In genomic region chr1:31570906-31571305, GRCh38 we compare ENCODE assay signal across 16 cellular contexts. TPM values are rescaled to one million over a fixed set of nuclear protein-coding genes. Genes with fewer than 3 reads are reported as not detected.
DNase-seq lines count a peak whose midpoint lies in the region; ATAC-seq and TF ChIP-seq lines count a peak whose summit lies in the region.
"Had no signal": no experiment of that assay in that cellular context is flagged by ENCODE, and none has a peak within 500 bp of the region (broad histone marks: within the 10 kb centered on the region; RNA-seq: fewer than 3 reads in every experiment).

No MANE protein-coding gene starts in this region.

- H3K9me3 ChIP-seq in BLaER1 treated with 17β-estradiol and CSF1 and Interleukin-3, amounts not matched to agents 10 nM and 100 nM (replicated peaks in 1 of 11): no peaks in the 10 kb centered on the region

- H3K4me1 Mint-ChIP-seq in HFFc6 (ENCODE audit: low read depth): peaks cover 81% of the 10 kb centered on the region
- H3K4me1 Mint-ChIP-seq in progenitor cell of endocrine pancreas (ENCODE audit: low read depth): peaks cover 18% of the 10 kb centered on the region
- H3K4me1 Mint-ChIP-seq: CD4-positive, CD25-positive, alpha-beta regulatory T cell had no signal

- peaks cover 0 to under 1% (median 0%) of the 10 kb centered on the region in 11 experiments; a peak in 1 of 22 replicates for H3K27me3 ChIP-seq in BLaER1 treated with 17β-estradiol and CSF1 and Interleukin-3, amounts not matched to agents 10 nM and 100 nM

- no peaks in the 10 kb centered on the region for H3K36me3 ChIP-seq in BLaER1 treated with 17β-estradiol and CSF1 and Interleukin-3, amounts not matched to agents 10 nM and 100 nM

- H3K9ac ChIP-seq in BLaER1 treated with 17β-estradiol and CSF1 and Interleukin-3, amounts not matched to agents 10 nM and 100 nM: no peak overlapping the region

- TF ChIP-seq CTCF in HFFc6 (IDR thresholded peaks at IDR 0.05) (no peak), epithelial cell of esophagus (IDR thresholded peaks at IDR 0.05; ENCODE audit: insufficient read depth, low read depth, low read length, missing control alignments) (no peak), progenitor cell of endocrine pancreas (IDR thresholded peaks at IDR 0.05; ENCODE audit: unreplicated experiment) (no peak)

- peak overlapping the region in 5 of 11 experiments; percentile 1 to 47 (median 16); a peak in 4 of 22 replicates for H3K27ac ChIP-seq in BLaER1 treated with 17β-estradiol and CSF1 and Interleukin-3, amounts not matched to agents 10 nM and 100 nM

- H3K9me3 Mint-ChIP-seq in HFFc6: no peaks in the 10 kb centered on the region
- no peaks in the 10 kb centered on the region for H3K9me3 Mint-ChIP-seq in progenitor cell of endocrine pancreas (ENCODE audit: low read depth)
- H3K9me3 Mint-ChIP-seq: CD4-positive, CD25-positive, alpha-beta regulatory T cell had no signal

- H3K27ac Mint-ChIP-seq in HFFc6 (peak overlapping the region; percentile 20), progenitor cell of endocrine pancreas (peak overlapping the region; percentile 35)
- H3K27ac Mint-ChIP-seq: CD4-positive, CD25-positive, alpha-beta regulatory T cell had no signal

- H3K36me3 Mint-ChIP-seq in HFFc6 (ENCODE audit: low read depth): no peaks in the 10 kb centered on the region
- no peaks in the 10 kb centered on the region for H3K36me3 Mint-ChIP-seq in progenitor cell of endocrine pancreas (ENCODE audit: insufficient read depth)
- H3K36me3 Mint-ChIP-seq: CD4-positive, CD25-positive, alpha-beta regulatory T cell had no signal

- H3K4me3 Mint-ChIP-seq in HFFc6 (0 out of 2 replicates have a peak overlapping the region, but pooled peaks have one; percentile 1), progenitor cell of endocrine pancreas (ENCODE audit: low read depth) (no peak overlapping the region)
- H3K4me3 Mint-ChIP-seq: CD4-positive, CD25-positive, alpha-beta regulatory T cell had no signal

- DNase-seq in HFFc6 (peak; percentile 53), epithelial cell of esophagus (ENCODE audit: low read depth) (peak; percentile 60), progenitor cell of endocrine pancreas (ENCODE audit: low spot score, unreplicated experiment) (no peak), DMS153 treated with DMSO at 0.1 percent for 48 hours (lab: John Stamatoyannopoulos, UW; ENCODE audit: unreplicated experiment) (no peak), UCSD-AML1 (lab: John Stamatoyannopoulos, UW; ENCODE audit: unreplicated experiment) (no peak)
- DNase-seq in stimulated activated CD4-positive, alpha-beta T cell treated with anti-CD3 and anti-CD28 coated beads, Interleukin-4, amount 100 ng/mL, for 4 hours: no peak
- DNase-seq: CD4-positive, CD25-positive, alpha-beta regulatory T cell; NCI-H1092 treated with DMSO at 0.1 percent for 48 hours; NCI-H1694 treated with DMSO at 0.1 percent for 48 hours; NCI-H510A had no signal

- peaks cover 39 to 65% (median 57%) of the 10 kb centered on the region in 10 experiments for H3K4me1 ChIP-seq in BLaER1 treated with 17β-estradiol and CSF1 and Interleukin-3, amounts not matched to agents 10 nM and 100 nM

- H3K27me3 Mint-ChIP-seq in HFFc6 (ENCODE audit: insufficient read depth) (no peaks in the 10 kb centered on the region), progenitor cell of endocrine pancreas (peaks cover 11% of the 10 kb centered on the region)

- H3K4me2 ChIP-seq in BLaER1 treated with 17β-estradiol and CSF1 and Interleukin-3, amounts not matched to agents 10 nM and 100 nM: peak overlapping the region; percentile 36 to 72 (median 58); a peak in 21 of 22 replicates

- H3K4me3 ChIP-seq in BLaER1 treated with 17β-estradiol and CSF1 and Interleukin-3, amounts not matched to agents 10 nM and 100 nM: no peak overlapping the region
- no peak overlapping the region for H3K4me3 ChIP-seq in epithelial cell of esophagus (ENCODE audit: low read length)
- H3K4me3 ChIP-seq: K562 had no signal

- no peak for ATAC-seq in GM18517 (IDR thresholded peaks at IDR 0.05; ENCODE audit: unreplicated experiment)
- ATAC-seq: HCT116, K562 had no signal

- peaks cover 0 to 17% (median 0%) of the 10 kb centered on the region in 11 experiments; a peak in 1 of 22 replicates for H4K20me1 ChIP-seq in BLaER1 treated with 17β-estradiol and CSF1 and Interleukin-3, amounts not matched to agents 10 nM and 100 nM

RNA-seq across cellular contexts. Expression of gene TINAGL1, which starts 5.4 kb away (rescaled TPM):
- 1 to 10 TPM in 5 of 6 experiments, under 1 TPM in 1; 0.91 to 4.0 (median 1.9) TPM for total RNA-seq in HFFc6 (2021; fragmentation: NEBNext Ultra II Directional; extraction: Animal tissue kit (Norgen Biotek cat#: 25700))
- total RNA-seq in progenitor cell of endocrine pancreas: 2.6 and 4.4 TPM in 2 replicates
- total RNA-seq: CD4-positive, CD25-positive, alpha-beta regulatory T cell had no signal

RNA-seq across cellular contexts. Expression of gene HCRTR1, which starts 46.6 kb away (rescaled TPM):
- not detected for total RNA-seq in HFFc6 (2021; fragmentation: NEBNext Ultra II Directional; extraction: Animal tissue kit (Norgen Biotek cat#: 25700))
- not detected in 2 replicates for total RNA-seq in progenitor cell of endocrine pancreas
- total RNA-seq: CD4-positive, CD25-positive, alpha-beta regulatory T cell; Daoy; K562; M059J had no signal

Comparison
In these comparisons a context has a peak if more than half of its experiments do, and no peak if none do; other contexts are left out.
1. DNase-seq: peak in HFFc6 (single experiment) and epithelial cell of esophagus (single experiment); none in progenitor cell of endocrine pancreas (single experiment), DMS153 treated with DMSO at 0.1 percent for 48 hours (single experiment), UCSD-AML1 (single experiment) and stimulated activated CD4-positive, alpha-beta T cell treated with anti-CD3 and anti-CD28 coated beads, Interleukin-4, amount 100 ng/mL, for 4 hours (0 of 2).